ENCODE assay signal across 12 cellular contexts in genomic region chr20:41152108-41152757, GRCh38. TPM values are rescaled to one million over a fixed set of nuclear protein-coding genes. Genes with fewer than 3 reads are reported as not detected.
DNase-seq lines count a peak whose midpoint lies in the region; ATAC-seq and TF ChIP-seq lines count a peak whose summit lies in the region.
"Had no signal": no experiment of that assay in that cellular context is flagged by ENCODE, and none has a peak within 500 bp of the region (broad histone marks: within the 10 kb centered on the region; RNA-seq: fewer than 3 reads in every experiment).

No MANE protein-coding gene starts in this region.

- H3K9ac ChIP-seq in H9 (ENCODE audit: extremely low read depth, insufficient read length, low read length), result no peak overlapping the region

- no peak for TF ChIP-seq POLR2A in esophagus squamous epithelium (IDR thresholded peaks at IDR 0.05)

- H2AFZ ChIP-seq in H9 (ENCODE audit: low read length), result no peak overlapping the region

- no peak for DNase-seq in H9
- no peak for DNase-seq in activated B cell treated with CpG ODN at 0.5 μM for 24 hours
- no peak for DNase-seq in esophagus squamous epithelium (lab: John Stamatoyannopoulos, UW)
- DNase-seq in psoas muscle, result peak in 1 of 2 donors; percentile 16
- DNase-seq in omental fat pad (ENCODE audit: low spot score), result no peak
- no peak for DNase-seq in iPS-NIHi11 (ENCODE audit: low spot score)
- DNase-seq in MV-4-11 (lab: John Stamatoyannopoulos, UW), result no peak
- DNase-seq: activated effector memory CD4-positive, alpha-beta T cell treated with Interleukin-2 at 50 U/mL for 16 hours; DMS 273 treated with DMSO at 0.1 percent for 48 hours; Karpas-422; T-helper 9 cell had no signal

- no peaks in the 10 kb centered on the region for H4K20me1 ChIP-seq in H9 (ENCODE audit: control insufficient read depth, insufficient read depth, insufficient read length)

- peaks cover 2% of the 10 kb centered on the region; the same call in 1 of the 2 replicates for H3K27me3 Mint-ChIP-seq in H9 (ENCODE audit: low read depth)
- H3K27me3 Mint-ChIP-seq in activated B cell treated with CpG ODN at 0.5 μM for 24 hours, result no peaks in the 10 kb centered on the region

- no peak overlapping the region; the same call in 1 of the 2 replicates for H3K14ac ChIP-seq in H9 (ENCODE audit: insufficient read depth, low read length)

- H4K5ac ChIP-seq in H9 (ENCODE audit: insufficient read length, low read depth, low read length), result no peak overlapping the region

- H2BK5ac ChIP-seq in H9 (ENCODE audit: insufficient read length, low read length), result no peak overlapping the region

- no peak overlapping the region for H4K91ac ChIP-seq in H9 (ENCODE audit: insufficient read length, low read depth, low read length)

- no peak overlapping the region for H3K18ac ChIP-seq in H9 (ENCODE audit: insufficient read length, low read depth, low read length)

- CTCF ChIA-PET in activated B cell treated with CpG ODN at 0.5 μM for 24 hours (lab: Charles Lee), result interaction anchor here (1.4 to 1.8 kb wide), 2 partner anchors 16 to 21 kb away, joined by 7 read pairs; no protein-coding TSS in a partner anchor

- peaks cover 6% of the 10 kb centered on the region for H3K79me1 ChIP-seq in H9 (ENCODE audit: insufficient read depth, low read depth, low read length, poor library complexity, severe bottlenecking)

- H3K4me3 Mint-ChIP-seq in H9 (no peak overlapping the region), activated B cell treated with CpG ODN at 0.5 μM for 24 hours (no peak overlapping the region)

- no CpG with 5 or more reads among the region's 5 CpGs for WGBS in H9 (ENCODE audit: extremely low coverage, insufficient read length, low lambda C conversion rate)
- 53 to 64% methylated on average over 5 of the region's 5 CpGs for WGBS in esophagus squamous epithelium, 2 donors
- 37 to 60% (median 52%) methylated on average over 5 of the region's 5 CpGs for WGBS in psoas muscle, 3 donors

- H3K4ac ChIP-seq in H9 (ENCODE audit: low read depth, low read length), result no peak overlapping the region

- peak overlapping the region; percentile 71 to 94 (median 78) for H3K27ac Mint-ChIP-seq in H9
- H3K27ac Mint-ChIP-seq in activated B cell treated with CpG ODN at 0.5 μM for 24 hours, result peak overlapping the region; percentile 51

- H3K27me3 ChIP-seq in H9 (ENCODE audit: insufficient read depth, low read length), result no peaks in the 10 kb centered on the region
- no peaks in the 10 kb centered on the region for H3K27me3 ChIP-seq in esophagus squamous epithelium
- no peaks in the 10 kb centered on the region for H3K27me3 ChIP-seq in psoas muscle (ENCODE audit: insufficient read depth in 3 of 3, low read length in 2 of 3)

- no peak overlapping the region for H2BK120ac ChIP-seq in H9 (ENCODE audit: low read depth, low read length, poor library complexity, severe bottlenecking)

- H3K9me3 Mint-ChIP-seq in H9 (no peaks in the 10 kb centered on the region), activated B cell treated with CpG ODN at 0.5 μM for 24 hours (no peaks in the 10 kb centered on the region)

- H2BK15ac ChIP-seq in H9 (ENCODE audit: low read depth, low read length), result no peak overlapping the region

- intact Hi-C loops in activated B cell treated with CpG ODN at 0.5 μM for 24 hours (cut with micrococcal nuclease), result no loop called here
- intact Hi-C loops in esophagus squamous epithelium (cut with DNase I), result no loop called here
- intact Hi-C loops in psoas muscle (cut with DNase I), result no loop called here

- H2BK20ac ChIP-seq in H9 (ENCODE audit: low read depth, low read length, poor library complexity, severe bottlenecking), result no peak overlapping the region

- H3K4me3 ChIP-seq in esophagus squamous epithelium, result no peak overlapping the region
- no peak overlapping the region for H3K4me3 ChIP-seq in psoas muscle
- H3K4me3 ChIP-seq: GM12878 had no signal

- POLR2A ChIA-PET in activated B cell treated with CpG ODN at 0.5 μM for 24 hours (lab: Charles Lee), result interaction anchor here (0.9 to 1.5 kb wide), 3 partner anchors 10 to 17 kb away, joined by 3 read pairs; no protein-coding TSS in a partner anchor

- H2AK5ac ChIP-seq in H9 (ENCODE audit: insufficient read length, low read length), result no peak overlapping the region

- H3K36me3 Mint-ChIP-seq in H9 (ENCODE audit: insufficient read depth in 1 of 3, low read depth in 3 of 3) (peaks cover 0 to 12% (median 5%) of the 10 kb centered on the region in 3 experiments), activated B cell treated with CpG ODN at 0.5 μM for 24 hours (ENCODE audit: low read depth) (no peaks in the 10 kb centered on the region)

- TF ChIP-seq CTCF in H9 (conservative IDR thresholded peaks at IDR 0.05), result no peak
- no peak for TF ChIP-seq CTCF in activated B cell treated with CpG ODN at 0.5 μM for 24 hours (IDR thresholded peaks at IDR 0.05)
- TF ChIP-seq CTCF in esophagus squamous epithelium (IDR thresholded peaks at IDR 0.05), result no peak
- TF ChIP-seq CTCF in psoas muscle (IDR thresholded peaks at IDR 0.05), result no peak
- TF ChIP-seq CTCF in omental fat pad (IDR thresholded peaks at IDR 0.05), result no peak

- no peaks in the 10 kb centered on the region for H3K9me3 ChIP-seq in H9 (ENCODE audit: control insufficient read depth, low read depth, low read length)
- H3K9me3 ChIP-seq in esophagus squamous epithelium, result no peaks in the 10 kb centered on the region
- no peaks in the 10 kb centered on the region for H3K9me3 ChIP-seq in psoas muscle

- no peak overlapping the region for H3T11ph ChIP-seq in H9 (ENCODE audit: low read length)

- H3K56ac ChIP-seq in H9 (ENCODE audit: insufficient read length, low read depth, low read length), result no peak overlapping the region

- H3K4me2 ChIP-seq in H9 (ENCODE audit: insufficient read depth, insufficient read length, low read length), result no peak overlapping the region

- no peaks in the 10 kb centered on the region for H3K23me2 ChIP-seq in H9 (ENCODE audit: insufficient read length, low read depth, low read length, poor library complexity, severe bottlenecking)

- ATAC-seq in activated B cell treated with CpG ODN at 0.5 μM for 24 hours (ENCODE audit: low read depth), result no peak
- ATAC-seq in psoas muscle, result no peak
- ATAC-seq in omental fat pad (ENCODE audit: low FRiP score), result no peak
- ATAC-seq: GM12878 had no signal

- H3K79me2 ChIP-seq in H9 (ENCODE audit: insufficient read depth, low read length), result peaks cover 70% of the 10 kb centered on the region; the same call in 1 of the 2 replicates

- H3K23ac ChIP-seq in H9 (ENCODE audit: insufficient read length, low read depth, low read length), result no peak overlapping the region

- peaks cover 47 to 61% of the 10 kb centered on the region in 2 experiments for H3K4me1 Mint-ChIP-seq in H9
- peaks cover 62% of the 10 kb centered on the region for H3K4me1 Mint-ChIP-seq in activated B cell treated with CpG ODN at 0.5 μM for 24 hours

- H3K36me3 ChIP-seq in esophagus squamous epithelium (no peaks in the 10 kb centered on the region), psoas muscle (ENCODE audit: insufficient read depth in 1 of 2, low read depth in 1 of 2) (no peaks in the 10 kb centered on the region)

- no peak overlapping the region for H2BK12ac ChIP-seq in H9 (ENCODE audit: insufficient read length, low read depth, low read length)

- H3K27ac ChIP-seq in H9 (ENCODE audit: insufficient read length, low read depth, low read length) (no peak overlapping the region), esophagus squamous epithelium (peak overlapping the region in 3 of 4 donors; percentile 18 to 51 (median 48)), psoas muscle (peak overlapping the region; percentile 55)

- H3K4me1 ChIP-seq in H9 (ENCODE audit: insufficient read depth, low read length) (peaks cover 7% of the 10 kb centered on the region), esophagus squamous epithelium (peaks cover 25 to 100% (median 83%) of the 10 kb centered on the region in 3 donors), psoas muscle (peaks cover 84% of the 10 kb centered on the region)

- no peak overlapping the region for H4K8ac ChIP-seq in H9 (replicated peaks; ENCODE audit: insufficient read length, low read depth, low read length)

RNA-seq across cellular contexts. Expression of gene PLCG1, which starts 14.9 kb away (rescaled TPM):
- total RNA-seq in H9 (2021) (161 and 171 TPM in 2 replicates), activated B cell treated with CpG ODN at 0.5 μM for 24 hours (61.1 and 61.8 TPM in 2 replicates), esophagus squamous epithelium (10 to 100 TPM; 30.4 to 84.7 (median 47.8) TPM), psoas muscle (10 to 100 TPM; 21.7 to 43.1 (median 28.0) TPM), omental fat pad (100 to 1,000 TPM in 1 of 4 donors, 10 to 100 TPM in 3; 43.9 to 189 (median 63.1) TPM)
- polyA plus RNA-seq in psoas muscle, result 10 to 100 TPM; 16.0 to 26.0 (median 19.7) TPM
